In genomic region chr14:80055912-80056801, GRCh38 we compare ENCODE assay signal across 8 cellular contexts.
A peak's percentile ranks its signal among the peaks of the same experiment; 100 is the strongest.
DNase-seq lines count a peak whose midpoint lies in the region; ATAC-seq and TF ChIP-seq lines count a peak whose summit lies in the region.

No MANE protein-coding gene starts in this region.

- DNase-seq in EH (ENCODE audit: low read depth) (peak; percentile 75), HuH-7.5 (ENCODE audit: low spot score) (peak; percentile 0), RKO (ENCODE audit: low spot score) (peak; percentile 54), epithelial cell of proximal tubule (ENCODE audit: low read depth) (no peak), myocyte (ENCODE audit: low read depth) (peak; percentile 70)
- DNase-seq in activated T-cell treated with anti-CD3 and anti-CD28 coated beads, Interleukin-2, amount 50 U/mL, for 4 hours = no peak

- no peaks in the 10 kb centered on the region for H3K27me3 Mint-ChIP-seq in activated T-cell treated with anti-CD3 and anti-CD28 coated beads, Interleukin-2, amount 50 U/mL, for 4 hours (ENCODE audit: low read depth)

- no peak for ATAC-seq in activated T-cell treated with anti-CD3 and anti-CD28 coated beads, Interleukin-2, amount 50 U/mL, for 4 hours
- no peak for ATAC-seq in GM19455 (IDR thresholded peaks at IDR 0.05; ENCODE audit: unreplicated experiment)
- ATAC-seq in HG02623 (IDR thresholded peaks at IDR 0.05; ENCODE audit: unreplicated experiment) = no peak

- H3K4me3 Mint-ChIP-seq in activated T-cell treated with anti-CD3 and anti-CD28 coated beads, Interleukin-2, amount 50 U/mL, for 4 hours = no peak overlapping the region

- no peaks in the 10 kb centered on the region for H3K36me3 Mint-ChIP-seq in activated T-cell treated with anti-CD3 and anti-CD28 coated beads, Interleukin-2, amount 50 U/mL, for 4 hours (ENCODE audit: insufficient read depth)

- peaks cover 7% of the 10 kb centered on the region for H3K9me3 Mint-ChIP-seq in activated T-cell treated with anti-CD3 and anti-CD28 coated beads, Interleukin-2, amount 50 U/mL, for 4 hours

- no peaks in the 10 kb centered on the region for H3K4me1 Mint-ChIP-seq in activated T-cell treated with anti-CD3 and anti-CD28 coated beads, Interleukin-2, amount 50 U/mL, for 4 hours (ENCODE audit: low read depth)

- H3K4me3 ChIP-seq in epithelial cell of proximal tubule (ENCODE audit: low read depth, low read length) = no peak overlapping the region

- TF ChIP-seq CTCF in epithelial cell of proximal tubule (conservative IDR thresholded peaks at IDR 0.05; ENCODE audit: low read depth, low read length) = peak; percentile 82

Comparison
In these comparisons a context has a peak if more than half of its experiments do, and no peak if none do; other contexts are left out.
1. DNase-seq: peak in EH (single experiment), HuH-7.5 (single experiment), RKO (single experiment) and myocyte (single experiment); none in epithelial cell of proximal tubule (single experiment) and activated T-cell treated with anti-CD3 and anti-CD28 coated beads, Interleukin-2, amount 50 U/mL, for 4 hours (single experiment).